Comparison of ENCODE assay signal across 9 cellular contexts in the genomic region with DNA sequence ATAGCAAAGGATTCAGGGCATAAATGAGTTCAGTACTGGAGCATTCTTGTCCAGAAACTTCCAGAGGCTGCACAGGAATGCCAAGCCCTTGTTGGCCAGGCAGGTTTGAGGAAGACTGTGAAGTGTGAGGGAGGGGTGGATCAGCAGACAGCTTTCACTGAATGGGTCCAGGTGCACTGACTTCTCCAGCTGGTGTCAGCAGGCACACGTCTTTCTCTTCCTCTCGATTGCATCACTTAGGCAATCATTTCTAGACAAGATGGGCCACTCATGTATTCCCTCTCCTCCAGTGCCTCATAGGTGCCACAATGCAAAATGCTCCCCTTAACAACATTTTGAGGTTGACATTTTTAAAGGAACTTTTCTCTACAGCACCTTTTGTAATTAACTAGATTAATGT. TPM values are rescaled to one million over a fixed set of nuclear protein-coding genes. Genes with fewer than 3 reads are reported as not detected.
A peak's percentile ranks its signal among the peaks of the same experiment; 100 is the strongest.
DNase-seq lines count a peak whose midpoint lies in the region; ATAC-seq and TF ChIP-seq lines count a peak whose summit lies in the region.
"Had no signal": no experiment of that assay in that cellular context is flagged by ENCODE, and none has a peak within 500 bp of the region (broad histone marks: within the 10 kb centered on the region; RNA-seq: fewer than 3 reads in every experiment).

No MANE protein-coding gene starts in this region.

- H3K9ac ChIP-seq in OCI-LY3 (ENCODE audit: low read length) = no peak overlapping the region
- no peak overlapping the region for H3K9ac ChIP-seq in mesenchymal stem cell (ENCODE audit: low read length)
- H3K9ac ChIP-seq in PC-3 (ENCODE audit: low read length) = no peak overlapping the region

- no peak overlapping the region for H2BK120ac ChIP-seq in mesenchymal stem cell (ENCODE audit: low read depth, low read length)

- no peaks in the 10 kb centered on the region for H3K79me2 ChIP-seq in OCI-LY3 (ENCODE audit: low read length)
- H3K79me2 ChIP-seq in PC-3 (ENCODE audit: low read length) = no peaks in the 10 kb centered on the region

- DNase-seq in mesenchymal stem cell (peak; percentile 33), MV-4-11 (lab: John Stamatoyannopoulos, UW) (no peak), MG63 (no peak), PC-3 (no peak)

- no peak overlapping the region for H2BK12ac ChIP-seq in mesenchymal stem cell (ENCODE audit: low read length in 2 of 2)

- no peaks in the 10 kb centered on the region for H3F3A ChIP-seq in PC-3 (ENCODE audit: low read length, unreplicated experiment)

- H3K36me3 ChIP-seq in OCI-LY3 (replicated peaks; ENCODE audit: low read depth, low read length) = no peaks in the 10 kb centered on the region
- peaks cover 0 to 4% of the 10 kb centered on the region in 2 experiments for H3K36me3 ChIP-seq in mesenchymal stem cell (ENCODE audit: control insufficient read depth in 1 of 2, insufficient read depth in 2 of 2, low read depth in 1 of 2, low read length in 2 of 2)
- no peaks in the 10 kb centered on the region for H3K36me3 ChIP-seq in MG63
- H3K36me3 ChIP-seq in PC-3 (ENCODE audit: low read depth, low read length) = no peaks in the 10 kb centered on the region

- no peak overlapping the region for H3K4ac ChIP-seq in mesenchymal stem cell (ENCODE audit: low read depth in 1 of 2, low read length in 2 of 2)

- TF ChIP-seq CTCF in OCI-LY3 (IDR thresholded peaks at IDR 0.05; ENCODE audit: low read depth, low read length) = 0 out of 2 replicates have a peak, but pooled peaks have one; percentile 13
- TF ChIP-seq CTCF in PC-3 (conservative IDR thresholded peaks at IDR 0.05; ENCODE audit: low read depth, low read length) = no peak

- H3K14ac ChIP-seq in mesenchymal stem cell (ENCODE audit: low read length in 2 of 2) = no peak overlapping the region

- no peak overlapping the region for H2BK5ac ChIP-seq in mesenchymal stem cell (ENCODE audit: low read depth, low read length, poor library complexity, severe bottlenecking)

- WGBS in mesenchymal stem cell = 47% methylated on average over 2 of the region's 2 CpGs

- CTCF ChIA-PET in PC-3 (lab: Charles Lee) = no interaction called here

- H3K18ac ChIP-seq in mesenchymal stem cell (ENCODE audit: low read depth in 1 of 2, low read length in 2 of 2) = no peak overlapping the region

- H3K9me3 ChIP-seq in OCI-LY3 (ENCODE audit: insufficient read depth, low read length) (no peaks in the 10 kb centered on the region), mesenchymal stem cell (ENCODE audit: control insufficient read depth, low read length) (no peaks in the 10 kb centered on the region), MG63 (no peaks in the 10 kb centered on the region), PC-3 (ENCODE audit: low read length) (no peaks in the 10 kb centered on the region)
- H3K9me3 ChIP-seq: SJSA1 had no signal

- BruUV-seq in PC-3 (replicated peaks; lab: Mats Ljungman, UMichigan) = no TSS peak

- intact Hi-C loops in PC-3 (cut with micrococcal nuclease) = no loop called here

- no peaks in the 10 kb centered on the region for H3K79me1 ChIP-seq in mesenchymal stem cell (replicated peaks; ENCODE audit: low read length, poor library complexity, severe bottlenecking)

- H2BK15ac ChIP-seq in mesenchymal stem cell (ENCODE audit: low read depth, poor library complexity, severe bottlenecking) = no peak overlapping the region

- H3K4me2 ChIP-seq in OCI-LY3 (ENCODE audit: low read length) = no peak overlapping the region
- H3K4me2 ChIP-seq in mesenchymal stem cell (ENCODE audit: low read length, poor library complexity, severe bottlenecking) = no peak overlapping the region
- no peak overlapping the region for H3K4me2 ChIP-seq in PC-3 (ENCODE audit: low read length)

- no peaks in the 10 kb centered on the region for H3K27me3 ChIP-seq in OCI-LY3 (ENCODE audit: low read depth, low read length)
- H3K27me3 ChIP-seq in mesenchymal stem cell (ENCODE audit: control insufficient read depth in 1 of 2, insufficient read depth in 1 of 2, low read length in 2 of 2) = peaks cover 6 to 14% of the 10 kb centered on the region in 2 experiments
- no peaks in the 10 kb centered on the region for H3K27me3 ChIP-seq in MG63
- H3K27me3 ChIP-seq in PC-3 (ENCODE audit: low read length) = no peaks in the 10 kb centered on the region
- H3K27me3 ChIP-seq: SJSA1 had no signal

- H3K4me3 ChIP-seq in OCI-LY3 (ENCODE audit: low read length) (no peak overlapping the region), mesenchymal stem cell (ENCODE audit: insufficient read depth in 1 of 2, low read depth in 1 of 2, low read length in 2 of 2) (no peak overlapping the region), MG63 (no peak overlapping the region), PC-3 (ENCODE audit: low read length) (no peak overlapping the region)
- H3K4me3 ChIP-seq: SJSA1 had no signal

- no peak overlapping the region for H4K91ac ChIP-seq in mesenchymal stem cell (ENCODE audit: low read length)

- H4K20me1 ChIP-seq in OCI-LY3 (ENCODE audit: insufficient read depth, low read length) (no peaks in the 10 kb centered on the region), PC-3 (ENCODE audit: low read length) (no peaks in the 10 kb centered on the region)

- H3K4me1 ChIP-seq in OCI-LY3 (ENCODE audit: low read length) (no peaks in the 10 kb centered on the region), mesenchymal stem cell (ENCODE audit: control insufficient read depth, insufficient read depth, low read depth, low read length) (peaks cover 4% of the 10 kb centered on the region), PC-3 (ENCODE audit: insufficient read depth, low read length) (no peaks in the 10 kb centered on the region)

- no peak overlapping the region for H4K8ac ChIP-seq in mesenchymal stem cell (ENCODE audit: low read length)

- H2AFZ ChIP-seq in OCI-LY3 (ENCODE audit: low read depth, low read length) (no peak overlapping the region), mesenchymal stem cell (ENCODE audit: low read depth, low read length) (no peak overlapping the region), PC-3 (ENCODE audit: low read length) (no peak overlapping the region)

- H3K9me2 ChIP-seq in PC-3 (replicated peaks; ENCODE audit: low read length) = no peaks in the 10 kb centered on the region

- no peak overlapping the region for H3K27ac ChIP-seq in OCI-LY3 (ENCODE audit: low read length)
- H3K27ac ChIP-seq in mesenchymal stem cell (ENCODE audit: low read length, poor library complexity, severe bottlenecking) = no peak overlapping the region
- H3K27ac ChIP-seq in PC-3 (ENCODE audit: low read length) = no peak overlapping the region
- H3K27ac ChIP-seq: SJSA1 had no signal

- POLR2A ChIA-PET in PC-3 (lab: Charles Lee; ENCODE audit: unreplicated experiment) = no interaction called here

- H2AK5ac ChIP-seq in mesenchymal stem cell (ENCODE audit: low read length, severe bottlenecking) = no peak overlapping the region

- peak; percentile 98 for ATAC-seq in GM19395 (IDR thresholded peaks at IDR 0.05; ENCODE audit: unreplicated experiment)
- ATAC-seq in HG03095 (IDR thresholded peaks at IDR 0.05; ENCODE audit: unreplicated experiment) = peak; percentile 77
- no peak for ATAC-seq in HG03469 (IDR thresholded peaks at IDR 0.05; ENCODE audit: unreplicated experiment)
- no peak; the same call in 1 of the 2 replicates for ATAC-seq in PC-3

- no peak overlapping the region for H3K23ac ChIP-seq in mesenchymal stem cell (ENCODE audit: low read length in 2 of 2)

RNA-seq across cellular contexts. Expression of gene PLEKHS1, which starts 15.6 kb away (rescaled TPM):
- polyA plus RNA-seq in mesenchymal stem cell (2013, experiment 1 of 2) = 0.14 TPM
- polyA plus RNA-seq in mesenchymal stem cell (2013, experiment 2 of 2) = 0.21 TPM
- total RNA-seq in MG63 (2014; rRNA removed; shearing (Covaris generic); ENCODE audit: low replicate concordance) = not detected in 2 replicates
- total RNA-seq in PC-3 (2014; rRNA removed) = not detected in 2 replicates

RNA-seq across cellular contexts. Expression of gene CASP7, which starts 56.2 kb away (rescaled TPM):
- polyA plus RNA-seq in mesenchymal stem cell (2013, experiment 1 of 2) = 20.4 TPM
- polyA plus RNA-seq in mesenchymal stem cell (2013, experiment 2 of 2) = 20.7 TPM
- total RNA-seq in MG63 (2014; rRNA removed; shearing (Covaris generic); ENCODE audit: low replicate concordance) = 30.7 and 48.5 TPM in 2 replicates
- 13.2 and 13.7 TPM in 2 replicates for total RNA-seq in PC-3 (2014; rRNA removed)

Comparison
In these comparisons a context has a peak if more than half of its experiments do, and no peak if none do; other contexts are left out.
1. ATAC-seq: peak in GM19395 (single experiment) and HG03095 (single experiment); none in HG03469 (single experiment) and PC-3 (single experiment).